ENCODE assay signal across 28 cellular contexts in genomic region chr9:72898360-72898759, GRCh38. TPM values are rescaled to one million over a fixed set of nuclear protein-coding genes. Genes with fewer than 3 reads are reported as not detected.
"Had no signal": no experiment of that assay in that cellular context is flagged by ENCODE, and none has a peak within 500 bp of the region (broad histone marks: within the 10 kb centered on the region; RNA-seq: fewer than 3 reads in every experiment).

No MANE protein-coding gene starts in this region.

- H3K4me1 ChIP-seq: colonic mucosa, foreskin keratinocyte, heart left ventricle, left lung, prostate gland, suprapubic skin had no signal

- ATAC-seq: foreskin keratinocyte; gastroesophageal sphincter; heart left ventricle; left cardiac atrium; left lung; mucosa of descending colon; naive thymus-derived CD8-positive, alpha-beta T cell; right cardiac atrium; stimulated activated naive CD8-positive, alpha-beta T cell treated with anti-CD3 and anti-CD28 coated beads, Interleukin-15, amount 100 ng/mL, for 72 hours had no signal

- H3K4me3 ChIP-seq: colonic mucosa, esophagus muscularis mucosa, gastroesophageal sphincter, heart left ventricle, hepatocyte, left lung, mucosa of descending colon, prostate gland, smooth muscle cell, suprapubic skin, thyroid gland had no signal

- H3K27me3 ChIP-seq: colonic mucosa, esophagus muscularis mucosa, gastroesophageal sphincter, heart left ventricle, hepatocyte, left lung, suprapubic skin, thyroid gland had no signal

- H3K36me3 ChIP-seq: colonic mucosa, esophagus muscularis mucosa, gastroesophageal sphincter, left lung, prostate gland, suprapubic skin, thyroid gland had no signal

- H3K27ac ChIP-seq: colonic mucosa, foreskin keratinocyte, hepatocyte, left lung, prostate gland, suprapubic skin, thyroid gland had no signal

- H3K79me2 ChIP-seq: hepatocyte had no signal

- FAIRE-seq: endothelial cell of umbilical vein had no signal

- H2AFZ ChIP-seq: hepatocyte had no signal

- H3K9me3 ChIP-seq: colonic mucosa, esophagus muscularis mucosa, gastroesophageal sphincter, heart left ventricle, left lung, mucosa of descending colon, prostate gland, suprapubic skin, thyroid gland had no signal

- H3K4me2 ChIP-seq: hepatocyte, smooth muscle cell had no signal

- DNase-seq: colonic mucosa; effector CD8-positive, alpha-beta T cell; endodermal cell; foreskin keratinocyte; heart left ventricle; left cardiac atrium; left lung; mesenchymal stem cell; mucosa of descending colon; naive thymus-derived CD8-positive, alpha-beta T cell; nephron progenitor cell; nucleus accumbens; right cardiac atrium; stimulated activated CD4-positive, alpha-beta T cell treated with anti-CD3 and anti-CD28 coated beads, Interleukin-12 subunit alpha, Interleukin-12 subunit beta, amount 100 ng/mL, for 4 hours; stimulated activated CD4-positive, alpha-beta T cell treated with anti-CD3 and anti-CD28 coated beads, Interleukin-1b, Interleukin-23, amount 100 ng/mL, for 48 hours; stimulated activated CD4-positive, alpha-beta T cell treated with anti-CD3 and anti-CD28 coated beads, Interleukin-4, amount 100 ng/mL, for 1 hour; stimulated activated CD8-positive, alpha-beta memory T cell treated with anti-CD3 and anti-CD28 coated beads, Interleukin-4, amount 100 ng/mL, for 48 hours; stimulated activated naive CD4-positive, alpha-beta T cell; stimulated activated naive CD8-positive, alpha-beta T cell treated with anti-CD3 and anti-CD28 coated beads, Interleukin-15, amount 100 ng/mL, for 72 hours; thyroid gland had no signal

RNA-seq across cellular contexts. Expression of gene ALDH1A1, which starts 54.5 kb away (rescaled TPM):
- total RNA-seq: osteocyte had no signal
